In the genomic region with DNA sequence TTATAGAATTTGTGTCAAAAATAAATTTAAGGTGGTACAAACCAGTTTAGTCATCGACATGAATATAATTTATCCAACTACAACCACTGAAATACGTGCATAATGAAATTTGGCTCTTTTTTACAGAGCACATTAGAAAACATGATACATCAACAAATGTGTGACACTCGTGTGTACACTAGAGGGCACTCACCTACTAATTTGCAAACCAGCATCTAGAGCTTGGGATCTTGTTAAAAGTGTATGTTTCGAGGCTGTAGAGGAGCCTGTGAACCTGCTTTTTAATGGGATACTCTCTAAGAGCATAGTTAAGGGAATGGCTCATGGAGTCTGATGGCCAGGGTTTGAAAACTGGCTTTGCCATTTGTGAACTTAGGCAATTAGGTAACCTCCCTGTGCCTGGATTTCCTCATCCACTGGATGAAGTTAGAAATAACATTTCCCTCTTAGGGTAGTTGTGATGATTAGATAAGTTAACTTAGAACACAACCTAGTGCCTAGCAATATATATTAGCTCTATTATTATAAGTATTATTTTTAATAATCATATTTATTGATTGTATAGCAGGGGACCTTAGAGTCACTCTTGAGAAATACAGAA, we compare ENCODE assay signal across 8 cellular contexts. TPM values are rescaled to one million over a fixed set of nuclear protein-coding genes. Genes with fewer than 3 reads are reported as not detected.
DNase-seq lines count a peak whose midpoint lies in the region; ATAC-seq and TF ChIP-seq lines count a peak whose summit lies in the region.

No MANE protein-coding gene starts in this region.

- no peak overlapping the region for H3K4me3 ChIP-seq in Jurkat, Clone E6-1 (ENCODE audit: low read length)

- peak; percentile 47 for DNase-seq in ACHN
- peak; percentile 77 for DNase-seq in ELR (ENCODE audit: low read depth)
- DNase-seq in Jurkat, Clone E6-1 (ENCODE audit: low read depth, low spot score), result peak; percentile 68
- peak; percentile 45 for DNase-seq in RWPE1 (ENCODE audit: low spot score)
- peak; percentile 44 for DNase-seq in epidermal melanocyte (ENCODE audit: insufficient read length, low spot score)
- DNase-seq in middle frontal gyrus (ENCODE audit: extremely low spot score, low spot score), result peak; percentile 58
- no peak for DNase-seq in activated T-cell treated with anti-CD3 and anti-CD28 coated beads, Interleukin-2, amount 50 U/mL, for 24 hours

- peak; percentile 71 for ATAC-seq in GM21825 (IDR thresholded peaks at IDR 0.05; ENCODE audit: unreplicated experiment)

- no peak overlapping the region for H3K27ac ChIP-seq in RWPE1

- TF ChIP-seq CTCF in RWPE1 (conservative IDR thresholded peaks at IDR 0.05; ENCODE audit: low read depth), result peak; percentile 87

- CTCF ChIA-PET in RWPE1 (lab: Yijun Ruan, JAX), result interaction anchor here (0.5 to 2.0 kb wide), 27 partner anchors 9 to 789 kb away, joined by 3 to 21 read pairs (median 4); partner anchors contain the start of gene CPOX

- H3K4me1 Mint-ChIP-seq in activated T-cell treated with anti-CD3 and anti-CD28 coated beads, Interleukin-2, amount 50 U/mL, for 24 hours (ENCODE audit: low read depth), result no peaks in the 10 kb centered on the region

- in situ Hi-C loops in ACHN (cut with HindIII; ENCODE audit: low pct_ligation_motif_present, low pct_unique_long_range_greater_than_20kb, low sequenced_read_pairs), result no loop called here

- peaks cover 16% of the 10 kb centered on the region for H3K27me3 Mint-ChIP-seq in activated T-cell treated with anti-CD3 and anti-CD28 coated beads, Interleukin-2, amount 50 U/mL, for 24 hours

- H3K4me3 Mint-ChIP-seq in activated T-cell treated with anti-CD3 and anti-CD28 coated beads, Interleukin-2, amount 50 U/mL, for 24 hours, result no peak overlapping the region

- H3K36me3 Mint-ChIP-seq in activated T-cell treated with anti-CD3 and anti-CD28 coated beads, Interleukin-2, amount 50 U/mL, for 24 hours (ENCODE audit: low read depth), result no peaks in the 10 kb centered on the region

- peaks cover 5% of the 10 kb centered on the region for H3K9me3 Mint-ChIP-seq in activated T-cell treated with anti-CD3 and anti-CD28 coated beads, Interleukin-2, amount 50 U/mL, for 24 hours

- POLR2A ChIA-PET in RWPE1 (lab: Yijun Ruan, JAX; ENCODE audit: low non-redundant PET), result no interaction called here

- H3K27ac Mint-ChIP-seq in activated T-cell treated with anti-CD3 and anti-CD28 coated beads, Interleukin-2, amount 50 U/mL, for 24 hours, result no peak overlapping the region

RNA-seq across cellular contexts. Expression of gene CPOX, which starts 8.8 kb away (rescaled TPM):
- polyA plus RNA-seq in Jurkat, Clone E6-1 (2012; ENCODE audit: insufficient read depth, insufficient read length), result 31.9 TPM
